In genomic region chr2:200459101-200459500, GRCh38 we compare ENCODE assay signal across 23 cellular contexts.
"Had no signal": no experiment of that assay in that cellular context is flagged by ENCODE, and none has a peak within 500 bp of the region (broad histone marks: within the 10 kb centered on the region; RNA-seq: fewer than 3 reads in every experiment).

No MANE protein-coding gene starts in this region.

- FAIRE-seq: TTC549 had no signal

- DNase-seq: activated CD4-positive, alpha-beta memory T cell treated with anti-CD3 and anti-CD28 coated beads, Interleukin-2, amount 10 ng/mL, durations not matched to agents 7 days and 5 days; activated CD4-positive, alpha-beta T cell treated with anti-CD3 and anti-CD28 coated beads for 36 hours; activated CD4-positive, alpha-beta T cell treated with anti-CD3 and anti-CD28 coated beads, Interleukin-2, amount 50 U/mL, for 1 hour; activated gamma-delta T cell treated with Interleukin-2 at 50 U/mL for 16 hours; activated naive CD4-positive, alpha-beta T cell treated with anti-CD3 and anti-CD28 coated beads, Interleukin-2, amount 10 ng/mL, durations not matched to agents 7 days and 5 days; activated naive CD8-positive, alpha-beta T cell treated with anti-CD3 and anti-CD28 coated beads for 36 hours; activated T-cell treated with anti-CD3 and anti-CD28 coated beads for 4 hours; activated T-cell treated with anti-CD3 and anti-CD28 coated beads, Interleukin-2, amount 50 U/mL, for 72 hours; anterior cingulate cortex; cerebellar nuclear complex; NCI-H1092; NCI-H1417; NCI-H2029; NCI-H2107; NCI-H226; NCI-H526; PC-3; SIG-M5; T-cell; T-helper 2 cell; T1000 had no signal

- H3K4me2 ChIP-seq: KMS-11 had no signal

- H3K27ac ChIP-seq: KMS-11 had no signal
